Comparison of ENCODE assay signal across 8 cellular contexts in the genomic region with DNA sequence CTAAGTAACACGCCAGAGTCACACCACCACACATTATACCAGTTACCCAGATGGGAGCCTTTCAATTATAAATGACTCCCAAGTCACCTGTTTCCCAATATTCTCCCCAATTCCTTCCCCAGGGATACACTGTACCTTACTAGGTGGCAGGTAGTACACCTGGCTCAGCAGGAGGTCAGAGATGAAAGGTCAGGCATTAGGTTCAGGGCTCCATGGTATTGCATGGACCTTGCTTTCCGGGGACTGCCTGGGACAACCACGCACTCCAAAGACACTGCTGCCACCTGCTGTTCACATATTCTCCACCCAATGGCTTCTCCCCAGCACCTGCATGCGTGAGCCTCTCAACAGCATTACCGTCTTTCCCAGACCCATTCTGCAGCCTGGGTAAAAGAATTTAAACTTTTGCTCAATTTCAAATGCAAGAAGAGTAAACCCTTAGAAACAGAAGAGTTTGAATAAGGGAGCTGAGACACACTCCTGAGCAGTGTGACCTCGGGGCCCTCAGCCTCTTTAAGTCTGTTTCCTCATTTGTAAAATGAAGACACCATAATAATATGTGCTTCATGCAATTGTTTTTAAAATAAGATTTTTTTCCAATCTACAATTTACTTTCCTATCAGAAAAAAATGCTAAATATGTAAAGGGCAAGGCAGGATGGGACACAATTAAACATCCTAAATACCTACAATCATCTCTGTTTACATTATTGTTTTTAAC. TPM values are rescaled to one million over a fixed set of nuclear protein-coding genes. Genes with fewer than 3 reads are reported as not detected.
DNase-seq lines count a peak whose midpoint lies in the region; ATAC-seq and TF ChIP-seq lines count a peak whose summit lies in the region.

No MANE protein-coding gene starts in this region.

- H3K27me3 ChIP-seq in Loucy (ENCODE audit: insufficient read depth, low read length, poor library complexity, severe bottlenecking) (no peaks in the 10 kb centered on the region), osteoblast (ENCODE audit: insufficient read depth, low read length) (no peaks in the 10 kb centered on the region), tibial artery (no peaks in the 10 kb centered on the region)

- H3K27me3 Mint-ChIP-seq in activated T-helper 2 cell treated with anti-CD3 and anti-CD28 coated beads, Interferon-gamma antibody, Interleukin-2, Interleukin-4, amounts not matched to agents 10 μg/mL and 5 μg/mL and 100 μg/mL, durations not matched to agents 14 hours and 24 hours and 36 hours (ENCODE audit: low read depth) = peaks cover 6% of the 10 kb centered on the region

- H3K36me3 ChIP-seq in Loucy (ENCODE audit: insufficient read depth, low read length) (no peaks in the 10 kb centered on the region), osteoblast (ENCODE audit: insufficient read depth, low read length) (no peaks in the 10 kb centered on the region), tibial artery (no peaks in the 10 kb centered on the region)

- H3K9me3 Mint-ChIP-seq in activated T-helper 2 cell treated with anti-CD3 and anti-CD28 coated beads, Interferon-gamma antibody, Interleukin-2, Interleukin-4, amounts not matched to agents 10 μg/mL and 5 μg/mL and 100 μg/mL, durations not matched to agents 14 hours and 24 hours and 36 hours = no peaks in the 10 kb centered on the region

- peaks cover 33% of the 10 kb centered on the region for H3K4me1 ChIP-seq in Loucy (ENCODE audit: insufficient read depth, low read length, poor library complexity, severe bottlenecking)
- peaks cover 57% of the 10 kb centered on the region for H3K4me1 ChIP-seq in osteoblast (ENCODE audit: insufficient read depth, low read length)
- H3K4me1 ChIP-seq in tibial artery = peaks cover 0 to 22% (median 9%) of the 10 kb centered on the region in 4 donors

- peak overlapping the region; percentile 99 for H3K27ac ChIP-seq in osteoblast (ENCODE audit: low read depth, low read length)
- H3K27ac ChIP-seq in tibial artery = no peak overlapping the region

- H3K79me2 ChIP-seq in Loucy (ENCODE audit: insufficient read depth, low read length) (no peaks in the 10 kb centered on the region), osteoblast (ENCODE audit: insufficient read depth, low read length) (no peaks in the 10 kb centered on the region)

- no peaks in the 10 kb centered on the region for H3K9me2 ChIP-seq in Loucy (replicated peaks; ENCODE audit: low read depth, low read length)

- peaks cover 7% of the 10 kb centered on the region for H3K4me1 Mint-ChIP-seq in activated T-helper 2 cell treated with anti-CD3 and anti-CD28 coated beads, Interferon-gamma antibody, Interleukin-2, Interleukin-4, amounts not matched to agents 10 μg/mL and 5 μg/mL and 100 μg/mL, durations not matched to agents 14 hours and 24 hours and 36 hours (ENCODE audit: low read depth)

- no peak for ATAC-seq in HG02885 (IDR thresholded peaks at IDR 0.05; ENCODE audit: poor library complexity, unreplicated experiment)

- H3K4me2 ChIP-seq in Loucy (ENCODE audit: low read depth, low read length, poor library complexity, severe bottlenecking) (no peak overlapping the region), osteoblast (ENCODE audit: insufficient read depth, low read length) (no peak overlapping the region)

- H3K36me3 Mint-ChIP-seq in activated T-helper 2 cell treated with anti-CD3 and anti-CD28 coated beads, Interferon-gamma antibody, Interleukin-2, Interleukin-4, amounts not matched to agents 10 μg/mL and 5 μg/mL and 100 μg/mL, durations not matched to agents 14 hours and 24 hours and 36 hours (ENCODE audit: low read depth) = no peaks in the 10 kb centered on the region

- DNase-seq in GM12865 (ENCODE audit: low read depth) = peak; percentile 84
- peak; percentile 54 for DNase-seq in SHP77 treated with DMSO at 0.1 percent for 48 hours (lab: John Stamatoyannopoulos, UW)
- DNase-seq in activated T-helper 2 cell treated with anti-CD3 and anti-CD28 coated beads, Interferon-gamma antibody, Interleukin-2, Interleukin-4, amounts not matched to agents 10 μg/mL and 5 μg/mL and 100 μg/mL, durations not matched to agents 14 hours and 24 hours and 36 hours (ENCODE audit: low spot score) = peak; percentile 54
- DNase-seq in foreskin melanocyte = peak; percentile 48
- no peak for DNase-seq in osteoblast (ENCODE audit: insufficient read length, low spot score, missing footprints)
- DNase-seq in tibial artery = peak; percentile 85 to 86

- no peak overlapping the region; the same call in 1 of the 2 replicates for H2AFZ ChIP-seq in Loucy (ENCODE audit: low read length)
- no peak overlapping the region for H2AFZ ChIP-seq in osteoblast (ENCODE audit: low read length)

- H3K4me3 ChIP-seq in GM12865 (ENCODE audit: low read depth, low read length) (no peak overlapping the region), Loucy (ENCODE audit: low read length, poor library complexity, severe bottlenecking) (no peak overlapping the region), osteoblast (ENCODE audit: insufficient read depth, low read length) (no peak overlapping the region), tibial artery (no peak overlapping the region)

- H3K4me3 Mint-ChIP-seq in activated T-helper 2 cell treated with anti-CD3 and anti-CD28 coated beads, Interferon-gamma antibody, Interleukin-2, Interleukin-4, amounts not matched to agents 10 μg/mL and 5 μg/mL and 100 μg/mL, durations not matched to agents 14 hours and 24 hours and 36 hours (ENCODE audit: low read depth) = no peak overlapping the region

- no peak overlapping the region for H3K9ac ChIP-seq in Loucy (ENCODE audit: low read depth, low read length, poor library complexity, severe bottlenecking)

- TF ChIP-seq CTCF in GM12865 (IDR thresholded peaks at IDR 0.05; ENCODE audit: insufficient read depth, low read depth, low read length, missing control alignments) = peak; percentile 88
- TF ChIP-seq CTCF in Loucy (conservative IDR thresholded peaks at IDR 0.05; ENCODE audit: low read length) = peak; percentile 87
- TF ChIP-seq CTCF in osteoblast (IDR thresholded peaks at IDR 0.05; ENCODE audit: extremely low read depth, low read depth, low read length) = peak; percentile 87
- TF ChIP-seq CTCF in tibial artery (IDR thresholded peaks at IDR 0.05) = peak; percentile 85 to 89

- H3F3A ChIP-seq in Loucy (ENCODE audit: low read depth) = no peaks in the 10 kb centered on the region

- H3K27ac Mint-ChIP-seq in activated T-helper 2 cell treated with anti-CD3 and anti-CD28 coated beads, Interferon-gamma antibody, Interleukin-2, Interleukin-4, amounts not matched to agents 10 μg/mL and 5 μg/mL and 100 μg/mL, durations not matched to agents 14 hours and 24 hours and 36 hours = no peak overlapping the region

- intact Hi-C loops in activated T-helper 2 cell treated with anti-CD3 and anti-CD28 coated beads, Interferon-gamma antibody, Interleukin-2, Interleukin-4, amounts not matched to agents 10 μg/mL and 5 μg/mL and 100 μg/mL, durations not matched to agents 14 hours and 24 hours and 36 hours (cut with micrococcal nuclease) = loop anchor here (1.0 to 5.0 kb wide), 3 partner anchors 46 to 311 kb away; no protein-coding TSS in a partner anchor
- intact Hi-C loops in tibial artery (cut with DNase I; ENCODE audit: low total_unique reads) = loop anchor here (5.0 kb wide), 2 partner anchors 46 to 311 kb away; no protein-coding TSS in a partner anchor

- H4K20me1 ChIP-seq in Loucy (ENCODE audit: insufficient read depth, low read length, poor library complexity, severe bottlenecking) (no peaks in the 10 kb centered on the region), osteoblast (ENCODE audit: insufficient read depth, low read length) (no peaks in the 10 kb centered on the region)

- H3K9me3 ChIP-seq in Loucy (ENCODE audit: insufficient read depth, low read depth, low read length) (no peaks in the 10 kb centered on the region), osteoblast (ENCODE audit: low read depth, low read length) (no peaks in the 10 kb centered on the region), tibial artery (no peaks in the 10 kb centered on the region)

RNA-seq across cellular contexts. Expression of a gene that starts 28.0 kb away (rescaled TPM):
- total RNA-seq in activated T-helper 2 cell treated with anti-CD3 and anti-CD28 coated beads, Interferon-gamma antibody, Interleukin-2, Interleukin-4, amounts not matched to agents 10 μg/mL and 5 μg/mL and 100 μg/mL, durations not matched to agents 14 hours and 24 hours and 36 hours = 23.6 and 23.8 TPM in 2 replicates
- total RNA-seq in osteoblast = 51.6 and 52.8 TPM in 2 replicates

RNA-seq across cellular contexts. Expression of a gene that starts 51.1 kb away (rescaled TPM):
- total RNA-seq in activated T-helper 2 cell treated with anti-CD3 and anti-CD28 coated beads, Interferon-gamma antibody, Interleukin-2, Interleukin-4, amounts not matched to agents 10 μg/mL and 5 μg/mL and 100 μg/mL, durations not matched to agents 14 hours and 24 hours and 36 hours = 11.1 and 13.5 TPM in 2 replicates
- total RNA-seq in osteoblast = 1,563 and 1,708 TPM in 2 replicates

Comparison
In these comparisons a context has a peak if more than half of its experiments do, and no peak if none do; other contexts are left out.
1. RNA of a gene that starts 51.1 kb away (total RNA-seq): 1,563 to 1,708 TPM in osteoblast; 11.1 to 13.5 TPM in activated T-helper 2 cell treated with anti-CD3 and anti-CD28 coated beads, Interferon-gamma antibody, Interleukin-2, Interleukin-4, amounts not matched to agents 10 μg/mL and 5 μg/mL and 100 μg/mL, durations not matched to agents 14 hours and 24 hours and 36 hours; every median in the first group is over 100 times any median in the second.
2. Peak in every context shown above with its lines, with median percentiles within 50 percentile points of each other: CTCF ChIP-seq.